ENCODE assay signal across 16 cellular contexts in the genomic region with DNA sequence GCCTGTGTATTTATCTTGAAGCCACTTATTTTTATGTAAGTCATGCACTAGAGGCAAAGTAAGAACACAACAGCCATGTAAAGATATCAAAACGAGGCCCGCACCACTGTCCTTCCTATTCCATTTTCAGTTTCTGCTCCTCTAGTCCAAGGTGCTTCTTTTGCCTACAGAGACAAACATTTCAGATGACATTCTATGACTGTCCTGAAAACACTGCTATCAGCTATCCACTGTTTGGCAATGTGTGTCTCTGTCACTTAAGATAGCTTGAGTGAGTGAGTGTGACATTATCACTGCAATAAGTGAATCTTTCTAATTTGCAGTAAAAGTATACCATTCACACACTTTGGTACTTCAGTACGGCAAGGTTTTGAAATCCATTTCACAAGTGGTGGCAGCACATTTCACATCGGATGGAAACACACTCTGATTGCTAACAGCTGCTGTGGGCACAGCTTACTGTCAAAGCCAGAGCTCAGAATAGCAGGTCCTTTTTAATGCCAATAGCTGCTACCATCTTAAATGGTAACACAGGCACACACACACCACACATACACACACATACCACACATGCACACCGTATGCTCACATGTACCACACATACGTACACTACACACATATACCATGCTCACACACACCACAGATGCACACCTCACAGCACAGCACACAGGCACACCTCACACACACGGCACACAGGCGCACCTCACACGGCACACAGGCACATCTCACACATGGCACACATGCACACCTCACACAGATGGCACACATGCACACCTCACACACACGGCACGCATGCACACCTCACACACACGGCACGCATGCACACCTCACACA.
DNase-seq lines count a peak whose midpoint lies in the region; ATAC-seq and TF ChIP-seq lines count a peak whose summit lies in the region.
"Had no signal": no experiment of that assay in that cellular context is flagged by ENCODE, and none has a peak within 500 bp of the region (broad histone marks: within the 10 kb centered on the region; RNA-seq: fewer than 3 reads in every experiment).

No MANE protein-coding gene starts in this region.

- H3K27ac ChIP-seq in CD8-positive, alpha-beta T cell (ENCODE audit: low read depth, low read length): no peak overlapping the region
- H3K27ac ChIP-seq in KMS-11: peak overlapping the region; percentile 76
- H3K27ac ChIP-seq in effector memory CD4-positive, alpha-beta T cell (ENCODE audit: insufficient read depth, low read length, poor library complexity, severe bottlenecking): peak overlapping the region; percentile 67
- H3K27ac ChIP-seq: body of pancreas, GM23248, SK-N-MC, VCaP had no signal

- H3K4me1 Mint-ChIP-seq in CD8-positive, alpha-beta T cell (ENCODE audit: low read depth): peaks cover 96% of the 10 kb centered on the region
- H3K4me1 Mint-ChIP-seq in naive thymus-derived CD8-positive, alpha-beta T cell: peaks cover 57 to 99% (median 98%) of the 10 kb centered on the region in 4 donors

- peak overlapping the region; percentile 35 for H3K4me3 Mint-ChIP-seq in CD8-positive, alpha-beta T cell
- peak overlapping the region in 8 of 10 donors; percentile 19 to 73 (median 50) for H3K4me3 Mint-ChIP-seq in naive thymus-derived CD8-positive, alpha-beta T cell

- H3K36me3 Mint-ChIP-seq in CD8-positive, alpha-beta T cell: peaks cover 36% of the 10 kb centered on the region
- peaks cover 0 to 19% (median 11%) of the 10 kb centered on the region in 3 donors for H3K36me3 Mint-ChIP-seq in naive thymus-derived CD8-positive, alpha-beta T cell

- no peaks in the 10 kb centered on the region for H3K9me3 ChIP-seq in CD8-positive, alpha-beta T cell (ENCODE audit: low read length)
- no peaks in the 10 kb centered on the region for H3K9me3 ChIP-seq in effector memory CD4-positive, alpha-beta T cell (ENCODE audit: control insufficient read depth, low read length)
- H3K9me3 ChIP-seq: body of pancreas had no signal

- peak overlapping the region; percentile 20; the same call in 1 of the 2 replicates for H3K9ac ChIP-seq in KMS-11
- H3K9ac ChIP-seq: GM23248 had no signal

- TF ChIP-seq CTCF in CD8-positive, alpha-beta T cell (IDR thresholded peaks at IDR 0.05): no peak
- TF ChIP-seq CTCF in KMS-11 (conservative IDR thresholded peaks at IDR 0.05; ENCODE audit: low read depth, low read length): no peak

- no peak for ATAC-seq in CD8-positive, alpha-beta T cell
- ATAC-seq in naive thymus-derived CD8-positive, alpha-beta T cell: no peak
- ATAC-seq: body of pancreas had no signal

- DNase-seq in CD8-positive, alpha-beta T cell: peak in 1 of 7 experiments; percentile 34
- DNase-seq in effector memory CD4-positive, alpha-beta T cell: no peak
- DNase-seq in naive thymus-derived CD8-positive, alpha-beta T cell: no peak
- DNase-seq in middle frontal gyrus (ENCODE audit: extremely low spot score, low spot score) (no peak), T-helper 9 cell (no peak), NCI-H2029 treated with DMSO at 0.1 percent for 48 hours (lab: John Stamatoyannopoulos, UW) (no peak)
- DNase-seq: body of pancreas; C1 segment of cervical spinal cord; effector CD4-positive, alpha-beta T cell; GM23248; NCI-H2107; stimulated activated CD4-positive, alpha-beta T cell treated with anti-CD3 and anti-CD28 coated beads, Interleukin-4, amount 100 ng/mL, for 4 hours; stimulated activated naive CD4-positive, alpha-beta T cell had no signal

- CTCF ChIA-PET in CD8-positive, alpha-beta T cell (lab: Charles Lee): interaction anchor here (0.8 to 9.9 kb wide), 8 partner anchors 9 to 43 kb away, joined by 3 to 50 read pairs (median 6); no protein-coding TSS in a partner anchor

- peaks cover 96% of the 10 kb centered on the region for H3K79me2 ChIP-seq in KMS-11 (ENCODE audit: insufficient read depth, low read depth)

- H3K4me1 ChIP-seq in CD8-positive, alpha-beta T cell (ENCODE audit: insufficient read depth, low read length): peaks cover 95% of the 10 kb centered on the region
- H3K4me1 ChIP-seq in KMS-11 (ENCODE audit: low read depth, poor library complexity, severe bottlenecking): peaks cover 99% of the 10 kb centered on the region
- peaks cover 74% of the 10 kb centered on the region for H3K4me1 ChIP-seq in effector memory CD4-positive, alpha-beta T cell (ENCODE audit: control insufficient read depth, insufficient read depth, low read length, poor library complexity, severe bottlenecking)
- H3K4me1 ChIP-seq: body of pancreas had no signal

- no peaks in the 10 kb centered on the region for H3K36me3 ChIP-seq in CD8-positive, alpha-beta T cell (ENCODE audit: insufficient read depth, low read length)
- no peaks in the 10 kb centered on the region for H3K36me3 ChIP-seq in KMS-11 (ENCODE audit: insufficient read depth)
- peaks cover 5% of the 10 kb centered on the region for H3K36me3 ChIP-seq in effector memory CD4-positive, alpha-beta T cell (ENCODE audit: control insufficient read depth, insufficient read depth, low read length)

- intact Hi-C loops in CD8-positive, alpha-beta T cell (cut with DNase I, micrococcal nuclease): loop anchor here in 1 of 2 experiments (2.0 kb wide), 1 partner anchor 15 kb away; no protein-coding TSS in a partner anchor

- POLR2A ChIA-PET in CD8-positive, alpha-beta T cell (lab: Charles Lee): interaction anchor here (0.6 to 1.4 kb wide), 6 partner anchors 13 to 69 kb away, joined by 3 to 5 read pairs (median 3); no protein-coding TSS in a partner anchor
- POLR2A ChIA-PET in naive thymus-derived CD8-positive, alpha-beta T cell (lab: Charles Lee): interaction anchor here (1.4 kb wide), 1 partner anchor 42 kb away, joined by 4 read pairs; no protein-coding TSS in a partner anchor

- peak overlapping the region; percentile 70 for H3K27ac Mint-ChIP-seq in CD8-positive, alpha-beta T cell
- peak overlapping the region; percentile 5 to 96 (median 48) for H3K27ac Mint-ChIP-seq in naive thymus-derived CD8-positive, alpha-beta T cell

- H4K20me1 ChIP-seq in KMS-11 (ENCODE audit: insufficient read depth): no peaks in the 10 kb centered on the region; the same call in 1 of the 2 replicates

- no peak overlapping the region for H3K4me3 ChIP-seq in CD8-positive, alpha-beta T cell (ENCODE audit: low read depth, low read length)
- H3K4me3 ChIP-seq in KMS-11 (IDR thresholded peaks at IDR 0.05; ENCODE audit: insufficient read depth, low read depth, low read length): no peak overlapping the region
- peak overlapping the region; percentile 3 for H3K4me3 ChIP-seq in effector memory CD4-positive, alpha-beta T cell (ENCODE audit: insufficient read depth, low read depth, low read length, poor library complexity, severe bottlenecking)
- H3K4me3 ChIP-seq: body of pancreas, GM23248, SK-N-MC had no signal

- H3K4me2 ChIP-seq in KMS-11: peak overlapping the region; percentile 56

- no peak overlapping the region for H2AFZ ChIP-seq in KMS-11 (ENCODE audit: low read depth)
- H2AFZ ChIP-seq: GM23248 had no signal

- H3K9me3 Mint-ChIP-seq in CD8-positive, alpha-beta T cell: no peaks in the 10 kb centered on the region
- no peaks in the 10 kb centered on the region for H3K9me3 Mint-ChIP-seq in naive thymus-derived CD8-positive, alpha-beta T cell

- no peaks in the 10 kb centered on the region for H3K27me3 ChIP-seq in CD8-positive, alpha-beta T cell (ENCODE audit: insufficient read depth, low read length)
- H3K27me3 ChIP-seq in KMS-11 (ENCODE audit: insufficient read depth, low read depth): no peaks in the 10 kb centered on the region
- no peaks in the 10 kb centered on the region for H3K27me3 ChIP-seq in effector memory CD4-positive, alpha-beta T cell (replicated peaks; ENCODE audit: control insufficient read depth, insufficient read depth, low read length, poor library complexity, severe bottlenecking)
- H3K27me3 ChIP-seq: body of pancreas had no signal

- H3K27me3 Mint-ChIP-seq in CD8-positive, alpha-beta T cell (ENCODE audit: low read depth): no peaks in the 10 kb centered on the region
- no peaks in the 10 kb centered on the region for H3K27me3 Mint-ChIP-seq in naive thymus-derived CD8-positive, alpha-beta T cell
